2 cellular contexts compared by ENCODE assay signal in genomic region chr17:66345949-66346638, GRCh38.
TF ChIP-seq lines count a peak whose summit lies in the region.

No MANE protein-coding gene starts in this region.

TF ChIP-seq in HEK293T, 16 proteins besides CTCF, POLR2A, EP300 and RAD21:
- TF ChIP-seq PKNOX1 (IDR thresholded peaks at IDR 0.05), result peak; percentile 19; the same call in 1 of the 2 replicates

TF ChIP-seq in HepG2, 621 proteins besides CTCF, POLR2A, EP300 and RAD21:
- TF ChIP-seq, protein P1, sequence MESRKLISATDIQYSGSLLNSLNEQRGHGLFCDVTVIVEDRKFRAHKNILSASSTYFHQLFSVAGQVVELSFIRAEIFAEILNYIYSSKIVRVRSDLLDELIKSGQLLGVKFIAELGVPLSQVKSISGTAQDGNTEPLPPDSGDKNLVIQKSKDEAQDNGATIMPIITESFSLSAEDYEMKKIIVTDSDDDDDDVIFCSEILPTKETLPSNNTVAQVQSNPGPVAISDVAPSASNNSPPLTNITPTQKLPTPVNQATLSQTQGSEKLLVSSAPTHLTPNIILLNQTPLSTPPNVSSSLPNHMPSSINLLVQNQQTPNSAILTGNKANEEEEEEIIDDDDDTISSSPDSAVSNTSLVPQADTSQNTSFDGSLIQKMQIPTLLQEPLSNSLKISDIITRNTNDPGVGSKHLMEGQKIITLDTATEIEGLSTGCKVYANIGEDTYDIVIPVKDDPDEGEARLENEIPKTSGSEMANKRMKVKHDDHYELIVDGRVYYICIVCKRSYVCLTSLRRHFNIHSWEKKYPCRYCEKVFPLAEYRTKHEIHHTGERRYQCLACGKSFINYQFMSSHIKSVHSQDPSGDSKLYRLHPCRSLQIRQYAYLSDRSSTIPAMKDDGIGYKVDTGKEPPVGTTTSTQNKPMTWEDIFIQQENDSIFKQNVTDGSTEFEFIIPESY (CRISPR knock-in tag; IDR thresholded peaks at IDR 0.05), result peak; percentile 25; the same call in 1 of the 2 replicates
